1 cellular context compared by ENCODE assay signal in the genomic region with DNA sequence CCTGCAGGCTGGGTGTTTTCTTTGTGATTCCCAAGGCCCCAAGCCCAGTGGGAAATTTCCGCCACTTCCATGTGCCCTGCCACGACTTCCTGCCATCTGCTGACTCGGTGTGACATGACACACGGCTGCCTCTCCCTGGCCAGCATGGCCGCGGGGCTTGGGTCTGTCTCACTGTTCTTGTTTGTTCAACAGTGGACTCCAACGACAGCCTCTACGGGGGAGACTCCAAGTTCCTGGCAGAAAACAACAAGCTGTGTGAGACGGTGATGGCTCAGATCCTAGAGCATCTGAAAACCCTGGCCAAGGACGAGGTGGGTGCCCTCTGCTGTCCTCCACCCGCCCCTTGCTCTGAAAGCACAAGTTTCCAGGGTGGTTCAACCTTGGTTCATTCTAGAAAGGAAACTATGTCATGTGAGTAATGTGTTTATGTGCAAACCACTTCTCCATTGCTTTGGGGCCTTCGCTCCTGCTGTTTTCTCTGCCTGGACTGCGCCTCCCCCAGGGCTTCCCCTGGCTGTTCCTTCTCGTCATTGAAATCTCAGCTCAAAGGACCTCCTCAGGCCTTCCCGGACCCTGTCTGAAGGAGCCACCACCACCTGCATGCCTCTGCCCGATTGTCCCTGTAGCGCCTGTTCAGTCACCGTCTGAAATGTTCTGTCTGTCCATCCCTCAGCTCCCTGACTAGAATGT.
A peak's percentile ranks its signal among the peaks of the same experiment; 100 is the strongest.
TF ChIP-seq lines count a peak whose summit lies in the region.

No MANE protein-coding gene starts in this region.

TF ChIP-seq in HepG2, 621 proteins besides CTCF, POLR2A, EP300 and RAD21:
- TF ChIP-seq NCOR1 (IDR thresholded peaks at IDR 0.05; ENCODE audit: borderline replicate concordance, low read length) (no peak), ZNF687 (CRISPR knock-in tag; IDR thresholded peaks at IDR 0.05) (0 out of 2 replicates have a peak, but pooled peaks have one; percentile 20), HNRNPLL (IDR thresholded peaks at IDR 0.05; ENCODE audit: low read depth, low read length, poor library complexity, severe bottlenecking) (no peak), ZSCAN12 (CRISPR knock-in tag; IDR thresholded peaks at IDR 0.05) (no peak), ZBTB38 (CRISPR knock-in tag; IDR thresholded peaks at IDR 0.05) (peak; percentile 41; the same call in 1 of the 2 replicates), SALL2 (CRISPR knock-in tag; IDR thresholded peaks at IDR 0.05) (no peak), KLF16 (CRISPR knock-in tag; IDR thresholded peaks at IDR 0.05) (no peak), CAMTA2 (CRISPR knock-in tag; IDR thresholded peaks at IDR 0.05; ENCODE audit: borderline replicate concordance) (no peak), CCDC6 (CRISPR knock-in tag; IDR thresholded peaks at IDR 0.05) (no peak), ZNF776 (CRISPR knock-in tag; IDR thresholded peaks at IDR 0.05) (no peak), MED1 (CRISPR knock-in tag; IDR thresholded peaks at IDR 0.05) (no peak), ATF5 (CRISPR knock-in tag; IDR thresholded peaks at IDR 0.05; ENCODE audit: low read depth) (no peak), ELF1 (CRISPR knock-in tag; IDR thresholded peaks at IDR 0.05) (no peak), ZNF280B (CRISPR knock-in tag; IDR thresholded peaks at IDR 0.05; ENCODE audit: borderline replicate concordance) (no peak), ZBTB33 (CRISPR knock-in tag; IDR thresholded peaks at IDR 0.05) (peak; percentile 80), ZNF605 (CRISPR knock-in tag; IDR thresholded peaks at IDR 0.05) (0 out of 2 replicates have a peak, but pooled peaks have one; percentile 23), AGO1 (IDR thresholded peaks at IDR 0.05; ENCODE audit: low read depth, low read length, poor library complexity, severe bottlenecking) (no peak)
- TF ChIP-seq, protein P1, sequence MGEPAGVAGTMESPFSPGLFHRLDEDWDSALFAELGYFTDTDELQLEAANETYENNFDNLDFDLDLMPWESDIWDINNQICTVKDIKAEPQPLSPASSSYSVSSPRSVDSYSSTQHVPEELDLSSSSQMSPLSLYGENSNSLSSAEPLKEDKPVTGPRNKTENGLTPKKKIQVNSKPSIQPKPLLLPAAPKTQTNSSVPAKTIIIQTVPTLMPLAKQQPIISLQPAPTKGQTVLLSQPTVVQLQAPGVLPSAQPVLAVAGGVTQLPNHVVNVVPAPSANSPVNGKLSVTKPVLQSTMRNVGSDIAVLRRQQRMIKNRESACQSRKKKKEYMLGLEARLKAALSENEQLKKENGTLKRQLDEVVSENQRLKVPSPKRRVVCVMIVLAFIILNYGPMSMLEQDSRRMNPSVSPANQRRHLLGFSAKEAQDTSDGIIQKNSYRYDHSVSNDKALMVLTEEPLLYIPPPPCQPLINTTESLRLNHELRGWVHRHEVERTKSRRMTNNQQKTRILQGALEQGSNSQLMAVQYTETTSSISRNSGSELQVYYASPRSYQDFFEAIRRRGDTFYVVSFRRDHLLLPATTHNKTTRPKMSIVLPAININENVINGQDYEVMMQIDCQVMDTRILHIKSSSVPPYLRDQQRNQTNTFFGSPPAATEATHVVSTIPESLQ (CRISPR knock-in tag; conservative IDR thresholded peaks at IDR 0.05) = no peak
- TF ChIP-seq, protein P2, sequence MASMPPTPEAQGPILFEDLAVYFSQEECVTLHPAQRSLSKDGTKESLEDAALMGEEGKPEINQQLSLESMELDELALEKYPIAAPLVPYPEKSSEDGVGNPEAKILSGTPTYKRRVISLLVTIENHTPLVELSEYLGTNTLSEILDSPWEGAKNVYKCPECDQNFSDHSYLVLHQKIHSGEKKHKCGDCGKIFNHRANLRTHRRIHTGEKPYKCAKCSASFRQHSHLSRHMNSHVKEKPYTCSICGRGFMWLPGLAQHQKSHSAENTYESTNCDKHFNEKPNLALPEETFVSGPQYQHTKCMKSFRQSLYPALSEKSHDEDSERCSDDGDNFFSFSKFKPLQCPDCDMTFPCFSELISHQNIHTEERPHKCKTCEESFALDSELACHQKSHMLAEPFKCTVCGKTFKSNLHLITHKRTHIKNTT (CRISPR knock-in tag; IDR thresholded peaks at IDR 0.05) = no peak
